21 cellular contexts compared by ENCODE assay signal in genomic region chr10:14425031-14425430, GRCh38.
DNase-seq lines count a peak whose midpoint lies in the region; ATAC-seq, FAIRE-seq and TF ChIP-seq lines count a peak whose summit lies in the region.
"Had no signal": no experiment of that assay in that cellular context is flagged by ENCODE, and none has a peak within 500 bp of the region (broad histone marks: within the 10 kb centered on the region; RNA-seq: fewer than 3 reads in every experiment).

No MANE protein-coding gene starts in this region.

- no peak overlapping the region for H4K91ac ChIP-seq in H1 (replicated peaks; ENCODE audit: insufficient read length, low read length)

- DNase-seq in NT2/D1 (ENCODE audit: low read depth, low spot score) (peak; percentile 44), H1 (ENCODE audit: low read depth in 1 of 2, low spot score in 2 of 2) (peak in 1 of 2 experiments; percentile 27), AG20443 (ENCODE audit: low spot score) (no peak), ACHN (no peak)
- no peak for DNase-seq in activated CD4-positive, CD25-positive, alpha-beta regulatory T cell treated with anti-CD3 and anti-CD28 coated beads, Interleukin-2, amount 50 U/mL, for 72 hours
- DNase-seq: 8988T, DMS53, NCI-H1105, NCI-H146, NCI-H2029, NCI-H2227 treated with DMSO at 0.1 percent for 48 hours, NCI-H510A, NCI-H748 treated with DMSO at 0.1 percent for 48 hours, SIG-M5 had no signal

- no peak overlapping the region for H2BK120ac ChIP-seq in H1 (replicated peaks; ENCODE audit: low read depth, low read length)

- H3K14ac ChIP-seq in H1 (ENCODE audit: insufficient read length) = no peak overlapping the region

- 43% methylated on average over 1 of the region's 1 CpG; no CpG with 5 or more reads in 1 of the 2 experiments for WGBS in H1 (ENCODE audit: extremely low coverage in 1 of 2, insufficient coverage in 1 of 2, insufficient read length in 1 of 2, insufficient replicate concordance in 2 of 2, low coverage in 1 of 2, low lambda C conversion rate in 2 of 2, missing lambda C conversion rate in 1 of 2), 2 experiments

- 0 out of 2 replicates have a peak overlapping the region, but pooled peaks have one; percentile 55 for H2BK12ac ChIP-seq in H1 (ENCODE audit: low read depth, low read length)

- H3K18ac ChIP-seq in H1 (ENCODE audit: extremely low read depth, low read length) = no peak overlapping the region; the same call in 1 of the 2 replicates

- H4K8ac ChIP-seq in H1 (ENCODE audit: extremely low read depth, insufficient read depth, low read length) = no peak overlapping the region

- FAIRE-seq in G401.6 (lab: Jason Lieb, UNC) (peak; percentile 78), H1 (lab: Jason Lieb, UNC) (no peak)
- FAIRE-seq: D721Med, GM19239, H54 had no signal

- no peak overlapping the region for H3K9ac ChIP-seq in NT2/D1 (ENCODE audit: insufficient read length, low read depth)
- no peak overlapping the region for H3K9ac ChIP-seq in H1 (replicated peaks in 1 of 4; ENCODE audit: extremely low read depth in 1 of 4, low read depth in 3 of 4, low read length in 3 of 4)

- H3K4ac ChIP-seq in H1 (replicated peaks; ENCODE audit: insufficient read length, low read depth, low read length) = no peak overlapping the region

- H3K4me3 ChIP-seq in NT2/D1 (ENCODE audit: insufficient read length, low read depth) = no peak overlapping the region
- no peak overlapping the region for H3K4me3 ChIP-seq in H1 (ENCODE audit: extremely low read depth in 1 of 4, insufficient read depth in 2 of 4, low read depth in 3 of 4, low read length in 4 of 4)
- H3K4me3 ChIP-seq in neuron (ENCODE audit: low read length) = no peak overlapping the region

- H3K79me1 ChIP-seq in H1 (ENCODE audit: low read depth, low read length) = no peaks in the 10 kb centered on the region

- 0 out of 2 replicates have a peak, but pooled peaks cover 3% of the 10 kb centered on the region for H3K23me2 ChIP-seq in H1 (ENCODE audit: low read depth, low read length)

- H3K56ac ChIP-seq in H1 (replicated peaks; ENCODE audit: insufficient read length, low read depth, low read length) = no peak overlapping the region

- CTCF ChIA-PET in H1 (lab: Charles Lee; ENCODE audit: partially characterized antibody) = interaction anchor here (0.9 to 1.6 kb wide), 6 partner anchors 13 to 228 kb away, joined by 3 to 5 read pairs (median 4); no protein-coding TSS in a partner anchor

- POLR2A ChIA-PET in H1 (lab: Charles Lee; ENCODE audit: partially characterized antibody) = interaction anchor here (0.6 to 1.0 kb wide), 2 partner anchors 22 to 53 kb away, joined by 3 read pairs; no protein-coding TSS in a partner anchor

- TF ChIP-seq POLR2A in H1 (IDR thresholded peaks at IDR 0.05; ENCODE audit: control extremely low read depth in 1 of 2, low read depth in 2 of 2, low read length in 2 of 2) = no peak

- TF ChIP-seq EP300 in H1 (IDR thresholded peaks at IDR 0.05; ENCODE audit: borderline replicate concordance in 1 of 2, low read depth in 2 of 2, low read length in 2 of 2) = no peak

- H3K27me3 ChIP-seq in NT2/D1 (ENCODE audit: insufficient read depth, insufficient read length) = no peaks in the 10 kb centered on the region
- H3K27me3 ChIP-seq in H1 (replicated peaks in 1 of 4; ENCODE audit: control insufficient read depth in 3 of 4, extremely low read depth in 1 of 4, insufficient read depth in 3 of 4, low read length in 3 of 4) = no peaks in the 10 kb centered on the region
- H3K27me3 ChIP-seq in neuron (ENCODE audit: insufficient read depth, low read length) = no peaks in the 10 kb centered on the region

- no peak overlapping the region for H3K27ac ChIP-seq in H1 (ENCODE audit: low read depth, low read length)

- H2AFZ ChIP-seq in H1 (ENCODE audit: low read length) (no peak overlapping the region), neuron (ENCODE audit: low read depth, low read length) (peak overlapping the region; percentile 55)

- H4K5ac ChIP-seq in H1 (ENCODE audit: insufficient read length, low read depth, low read length) = no peak overlapping the region

- H3K36me3 ChIP-seq in NT2/D1 (ENCODE audit: insufficient read depth, insufficient read length, low read length) (no peaks in the 10 kb centered on the region), H1 (ENCODE audit: control insufficient read depth in 2 of 4, insufficient read depth in 4 of 4, low read length in 3 of 4) (no peaks in the 10 kb centered on the region), neuron (ENCODE audit: insufficient read depth, low read length) (no peaks in the 10 kb centered on the region)

- H4K20me1 ChIP-seq in H1 (replicated peaks in 1 of 2; ENCODE audit: control insufficient read depth in 1 of 2, insufficient read depth in 2 of 2, low read length in 2 of 2) = no peaks in the 10 kb centered on the region

- no peak for ATAC-seq in HG03460 (IDR thresholded peaks at IDR 0.05; ENCODE audit: unreplicated experiment)
- ATAC-seq: SK-N-SH treated with all-trans-retinoic acid at 6 μM for 48 hours had no signal

- no peaks in the 10 kb centered on the region for H3K79me2 ChIP-seq in H1 (ENCODE audit: control insufficient read depth in 1 of 2, insufficient read depth in 2 of 2, low read length in 2 of 2)

- TF ChIP-seq CTCF in H1 (IDR thresholded peaks at IDR 0.05; ENCODE audit: control extremely low read depth in 1 of 3, insufficient read depth in 1 of 3, low read depth in 1 of 3, low read length in 3 of 3) = no peak

- no peak overlapping the region; the same call in 1 of the 2 replicates for H2BK5ac ChIP-seq in H1 (ENCODE audit: low read depth, low read length)

- in situ Hi-C loops in ACHN (cut with HindIII; ENCODE audit: low pct_ligation_motif_present, low pct_unique_long_range_greater_than_20kb, low sequenced_read_pairs) = no loop called here

- H3K23ac ChIP-seq in H1 (ENCODE audit: insufficient read length) = no peak overlapping the region

- no peak overlapping the region for H2BK20ac ChIP-seq in H1 (ENCODE audit: low read length)

- no peak overlapping the region for H2BK15ac ChIP-seq in H1 (ENCODE audit: low read length)

- no peak for TF ChIP-seq RAD21 in H1 (IDR thresholded peaks at IDR 0.05 in 1 of 2, conservative IDR thresholded peaks at IDR 0.05 in 1 of 2; ENCODE audit: low read depth in 2 of 2, low read length in 2 of 2)

- no peak overlapping the region for H2AK5ac ChIP-seq in H1 (ENCODE audit: low read depth, low read length)

- peak overlapping the region in 1 of 2 experiments; percentile 14; a peak in 1 of 4 replicates for H3K4me2 ChIP-seq in H1 (ENCODE audit: insufficient read depth in 1 of 2, low read depth in 2 of 2, low read length in 2 of 2)

- H3K4me1 ChIP-seq in NT2/D1 (ENCODE audit: insufficient read depth, insufficient read length) (no peaks in the 10 kb centered on the region), H1 (replicated peaks in 1 of 4; ENCODE audit: control insufficient read depth in 3 of 4, insufficient read depth in 4 of 4, low read length in 3 of 4) (peaks cover 0 to 21% (median 11%) of the 10 kb centered on the region in 4 experiments; a peak in 5 of 7 replicates), neuron (ENCODE audit: insufficient read depth, low read length) (peaks cover 31% of the 10 kb centered on the region)

- H3K9me3 ChIP-seq in NT2/D1 (ENCODE audit: insufficient read depth, low read length) (peaks cover 18% of the 10 kb centered on the region; the same call in 1 of the 2 replicates), H1 (ENCODE audit: insufficient read depth in 2 of 2, low read depth in 1 of 2, low read length in 1 of 2) (no peaks in the 10 kb centered on the region), neuron (ENCODE audit: low read length) (no peaks in the 10 kb centered on the region)

TF ChIP-seq in H1, 55 proteins besides CTCF, POLR2A, EP300 and RAD21:
- no peak for TF ChIP-seq HDAC2 (IDR thresholded peaks at IDR 0.05; ENCODE audit: borderline replicate concordance in 1 of 2, low read depth in 2 of 2, low read length in 2 of 2)
- TF ChIP-seq POU5F1 (IDR thresholded peaks at IDR 0.05; ENCODE audit: low read depth, low read length) = no peak
- no peak for TF ChIP-seq EZH2 (IDR thresholded peaks at IDR 0.05; ENCODE audit: low read depth, low read length, severe bottlenecking)
- no peak for TF ChIP-seq YY1 (IDR thresholded peaks at IDR 0.05; ENCODE audit: low read depth, low read length)
- no peak for TF ChIP-seq NRF1 (IDR thresholded peaks at IDR 0.05; ENCODE audit: low read depth, low read length)
